26 cellular contexts compared by ENCODE assay signal in the genomic region with DNA sequence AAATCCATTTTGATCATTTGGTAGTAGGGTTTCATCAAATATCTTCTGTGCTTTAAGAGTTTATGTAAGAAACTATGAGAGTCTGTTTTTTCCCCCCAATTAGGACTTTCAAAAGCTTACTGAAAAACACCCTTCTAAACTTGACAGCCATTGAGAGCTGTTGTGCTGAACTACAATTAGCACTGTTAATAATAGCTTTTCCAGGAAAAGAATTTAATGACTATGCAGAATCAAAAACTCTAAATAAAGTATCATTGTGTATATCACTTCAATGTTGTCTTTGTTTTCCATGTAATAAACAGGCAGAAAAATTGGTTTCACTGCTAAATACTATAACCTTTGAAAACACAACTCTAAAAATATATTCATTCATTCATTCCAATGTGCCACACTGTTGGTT.
"Had no signal": no experiment of that assay in that cellular context is flagged by ENCODE, and none has a peak within 500 bp of the region (broad histone marks: within the 10 kb centered on the region; RNA-seq: fewer than 3 reads in every experiment).

No MANE protein-coding gene starts in this region.

- ATAC-seq: lower lobe of right lung, natural killer cell, right lobe of liver, upper lobe of right lung had no signal

- H3K9me3 ChIP-seq: breast epithelium, lower lobe of right lung, right lobe of liver, tibial artery, upper lobe of right lung had no signal

- H3K36me3 Mint-ChIP-seq: activated naive CD4-positive, alpha-beta T cell treated with anti-CD3 and anti-CD28 coated beads, Interleukin-2, amount 10 ng/mL, durations not matched to agents 7 days and 5 days; activated naive CD8-positive, alpha-beta T cell treated with anti-CD3 and anti-CD28 coated beads, Interleukin-2, amount 10 ng/mL, durations not matched to agents 7 days and 5 days; immature natural killer cell; natural killer cell had no signal

- H3K27me3 Mint-ChIP-seq: activated naive CD4-positive, alpha-beta T cell treated with anti-CD3 and anti-CD28 coated beads, Interleukin-2, amount 10 ng/mL, durations not matched to agents 7 days and 5 days; dendritic cell treated with granulocyte-macrophage colony-stimulating factor and Interleukin-4, amounts not matched to agents 40 ng/mL and 50 ng/mL, for 4 days; stimulated activated naive CD8-positive, alpha-beta T cell treated with anti-CD3 and anti-CD28 coated beads, Interleukin-15, Interleukin-2, amounts not matched to agents 100 ng/mL and 50 ng/mL, for 24 hours had no signal

- H3K9me3 Mint-ChIP-seq: activated naive CD4-positive, alpha-beta T cell treated with anti-CD3 and anti-CD28 coated beads, Interleukin-2, amount 10 ng/mL, durations not matched to agents 7 days and 5 days; activated naive CD8-positive, alpha-beta T cell treated with anti-CD3 and anti-CD28 coated beads, Interleukin-2, amount 10 ng/mL, durations not matched to agents 7 days and 5 days; central memory CD8-positive, alpha-beta T cell; dendritic cell treated with granulocyte-macrophage colony-stimulating factor and Interleukin-4, amounts not matched to agents 40 ng/mL and 50 ng/mL, for 4 days; stimulated activated naive CD8-positive, alpha-beta T cell treated with anti-CD3 and anti-CD28 coated beads, Interleukin-15, Interleukin-2, amounts not matched to agents 100 ng/mL and 50 ng/mL, for 24 hours had no signal

- H3K36me3 ChIP-seq: breast epithelium, lower lobe of right lung, right lobe of liver, tibial artery, upper lobe of right lung had no signal

- H3K27ac Mint-ChIP-seq: activated naive CD4-positive, alpha-beta T cell treated with anti-CD3 and anti-CD28 coated beads, Interleukin-2, amount 10 ng/mL, durations not matched to agents 7 days and 5 days; activated naive CD8-positive, alpha-beta T cell treated with anti-CD3 and anti-CD28 coated beads, Interleukin-2, amount 10 ng/mL, durations not matched to agents 7 days and 5 days; dendritic cell treated with granulocyte-macrophage colony-stimulating factor and Interleukin-4, amounts not matched to agents 40 ng/mL and 50 ng/mL, for 4 days; immature natural killer cell; natural killer cell; stimulated activated naive CD8-positive, alpha-beta T cell treated with anti-CD3 and anti-CD28 coated beads, Interleukin-15, Interleukin-2, amounts not matched to agents 100 ng/mL and 50 ng/mL, for 24 hours had no signal

- H3K27me3 ChIP-seq: breast epithelium, right lobe of liver, tibial artery, upper lobe of right lung had no signal

- H3K27ac ChIP-seq: breast epithelium, epithelial cell of prostate, lower lobe of right lung, right lobe of liver, skin epidermis, upper lobe of right lung, VCaP had no signal

- H3K4me1 Mint-ChIP-seq: activated naive CD4-positive, alpha-beta T cell treated with anti-CD3 and anti-CD28 coated beads, Interleukin-2, amount 10 ng/mL, durations not matched to agents 7 days and 5 days; activated naive CD8-positive, alpha-beta T cell treated with anti-CD3 and anti-CD28 coated beads, Interleukin-2, amount 10 ng/mL, durations not matched to agents 7 days and 5 days; central memory CD8-positive, alpha-beta T cell; immature natural killer cell; natural killer cell had no signal

- H3K4me3 Mint-ChIP-seq: activated naive CD4-positive, alpha-beta T cell treated with anti-CD3 and anti-CD28 coated beads, Interleukin-2, amount 10 ng/mL, durations not matched to agents 7 days and 5 days; activated naive CD8-positive, alpha-beta T cell treated with anti-CD3 and anti-CD28 coated beads, Interleukin-2, amount 10 ng/mL, durations not matched to agents 7 days and 5 days; central memory CD8-positive, alpha-beta T cell; dendritic cell treated with granulocyte-macrophage colony-stimulating factor and Interleukin-4, amounts not matched to agents 40 ng/mL and 50 ng/mL, for 4 days; immature natural killer cell; natural killer cell; stimulated activated naive CD8-positive, alpha-beta T cell treated with anti-CD3 and anti-CD28 coated beads, Interleukin-15, Interleukin-2, amounts not matched to agents 100 ng/mL and 50 ng/mL, for 24 hours had no signal

- H3K4me1 ChIP-seq: breast epithelium, lower lobe of right lung, right lobe of liver, upper lobe of right lung had no signal

- DNase-seq: activated CD4-positive, alpha-beta T cell treated with anti-CD3 and anti-CD28 coated beads for 4 hours; activated CD4-positive, alpha-beta T cell treated with anti-CD3 and anti-CD28 coated beads, Interleukin-2, amount 50 U/mL, for 48 hours; activated CD8-positive, alpha-beta memory T cell treated with anti-CD3 and anti-CD28 coated beads for 24 hours; activated effector memory CD4-positive, alpha-beta T cell treated with anti-CD3 and anti-CD28 coated beads, Interleukin-2, amount 50 U/mL, for 16 hours; activated naive CD4-positive, alpha-beta T cell treated with anti-CD3 and anti-CD28 coated beads, Interleukin-2, amount 10 ng/mL, durations not matched to agents 7 days and 5 days; activated naive CD8-positive, alpha-beta T cell treated with anti-CD3 and anti-CD28 coated beads, Interleukin-2, amount 10 ng/mL, durations not matched to agents 7 days and 5 days; head of caudate nucleus; hypothalamus; immature natural killer cell; kidney; lower lobe of right lung; mesenchymal stem cell; natural killer cell; posterior cingulate gyrus; right lobe of liver; stimulated activated CD4-positive, alpha-beta T cell treated with anti-CD3 and anti-CD28 coated beads, Interleukin-12 subunit alpha, Interleukin-12 subunit beta, amount 100 ng/mL, for 4 hours; stimulated activated CD4-positive, alpha-beta T cell treated with anti-CD3 and anti-CD28 coated beads, Interleukin-4, amount 100 ng/mL, for 1 hour; tibial artery; upper lobe of right lung had no signal

- H3K4me3 ChIP-seq: breast epithelium, lower lobe of right lung, right lobe of liver, skin epidermis, tibial artery, upper lobe of right lung had no signal
